Comparison of ENCODE assay signal across 1 cellular context in the genomic region with DNA sequence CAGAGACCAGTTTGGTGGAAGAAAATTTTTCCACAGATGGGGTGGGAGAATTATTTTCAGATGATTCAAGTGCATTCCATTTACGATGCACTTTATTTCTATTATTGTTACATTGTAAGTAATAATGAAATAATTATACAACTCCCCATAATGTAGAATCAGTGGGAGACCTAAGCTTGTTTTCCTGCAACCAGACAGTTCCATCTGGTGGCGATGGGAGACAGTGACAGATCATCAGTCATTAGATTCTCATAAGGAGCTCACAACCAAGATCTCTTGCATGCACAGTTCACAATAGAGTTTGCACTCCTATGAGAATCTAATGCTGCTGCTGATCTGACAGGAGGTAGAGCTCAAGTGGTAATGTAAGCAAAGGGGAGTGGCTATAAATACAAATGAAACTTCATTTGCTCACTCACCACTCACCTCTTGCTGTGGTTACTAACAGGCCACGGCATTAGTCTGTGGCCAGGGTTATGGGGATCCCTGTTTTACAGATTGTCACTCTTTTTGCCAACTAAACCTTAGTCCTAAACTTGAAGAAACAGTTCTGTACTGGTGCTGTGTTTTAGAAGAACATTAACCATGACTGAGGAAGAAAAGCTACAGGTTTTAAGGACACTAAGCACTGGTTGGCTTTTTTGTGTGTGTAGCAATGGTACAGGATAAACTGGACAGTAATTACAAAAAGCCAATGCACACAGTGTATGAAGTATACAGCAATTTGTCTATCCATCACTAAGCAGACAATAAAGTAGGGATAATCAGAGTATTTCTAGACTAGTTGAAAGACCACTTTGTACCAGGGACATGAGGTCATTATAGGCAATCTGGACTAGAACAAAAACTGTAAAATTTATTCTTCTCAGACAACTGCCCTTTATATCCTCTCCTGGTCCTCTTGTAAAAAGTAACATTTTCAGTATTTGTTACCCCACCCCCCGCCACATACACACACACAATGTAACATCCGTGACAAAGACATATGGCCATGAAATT.
A peak's percentile ranks its signal among the peaks of the same experiment; 100 is the strongest.
TF ChIP-seq lines count a peak whose summit lies in the region.

No MANE protein-coding gene starts in this region.

TF ChIP-seq in GM12878, 131 proteins besides CTCF, POLR2A, EP300 and RAD21 (continued from another document):
- TF ChIP-seq PRDM15 (CRISPR knock-in tag; IDR thresholded peaks at IDR 0.05), result no peak
- TF ChIP-seq IKZF1 (conservative IDR thresholded peaks at IDR 0.05), result 0 out of 2 replicates have a peak, but pooled peaks have one; percentile 18
- no peak for TF ChIP-seq CHD4 (IDR thresholded peaks at IDR 0.05)
- no peak for TF ChIP-seq E2F4 (IDR thresholded peaks at IDR 0.05; ENCODE audit: low read depth, low read length)
- TF ChIP-seq TBL1XR1 (IDR thresholded peaks at IDR 0.05; ENCODE audit: low read depth, low read length), result no peak
- TF ChIP-seq, protein P1, sequence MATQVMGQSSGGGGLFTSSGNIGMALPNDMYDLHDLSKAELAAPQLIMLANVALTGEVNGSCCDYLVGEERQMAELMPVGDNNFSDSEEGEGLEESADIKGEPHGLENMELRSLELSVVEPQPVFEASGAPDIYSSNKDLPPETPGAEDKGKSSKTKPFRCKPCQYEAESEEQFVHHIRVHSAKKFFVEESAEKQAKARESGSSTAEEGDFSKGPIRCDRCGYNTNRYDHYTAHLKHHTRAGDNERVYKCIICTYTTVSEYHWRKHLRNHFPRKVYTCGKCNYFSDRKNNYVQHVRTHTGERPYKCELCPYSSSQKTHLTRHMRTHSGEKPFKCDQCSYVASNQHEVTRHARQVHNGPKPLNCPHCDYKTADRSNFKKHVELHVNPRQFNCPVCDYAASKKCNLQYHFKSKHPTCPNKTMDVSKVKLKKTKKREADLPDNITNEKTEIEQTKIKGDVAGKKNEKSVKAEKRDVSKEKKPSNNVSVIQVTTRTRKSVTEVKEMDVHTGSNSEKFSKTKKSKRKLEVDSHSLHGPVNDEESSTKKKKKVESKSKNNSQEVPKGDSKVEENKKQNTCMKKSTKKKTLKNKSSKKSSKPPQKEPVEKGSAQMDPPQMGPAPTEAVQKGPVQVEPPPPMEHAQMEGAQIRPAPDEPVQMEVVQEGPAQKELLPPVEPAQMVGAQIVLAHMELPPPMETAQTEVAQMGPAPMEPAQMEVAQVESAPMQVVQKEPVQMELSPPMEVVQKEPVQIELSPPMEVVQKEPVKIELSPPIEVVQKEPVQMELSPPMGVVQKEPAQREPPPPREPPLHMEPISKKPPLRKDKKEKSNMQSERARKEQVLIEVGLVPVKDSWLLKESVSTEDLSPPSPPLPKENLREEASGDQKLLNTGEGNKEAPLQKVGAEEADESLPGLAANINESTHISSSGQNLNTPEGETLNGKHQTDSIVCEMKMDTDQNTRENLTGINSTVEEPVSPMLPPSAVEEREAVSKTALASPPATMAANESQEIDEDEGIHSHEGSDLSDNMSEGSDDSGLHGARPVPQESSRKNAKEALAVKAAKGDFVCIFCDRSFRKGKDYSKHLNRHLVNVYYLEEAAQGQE (IDR thresholded peaks at IDR 0.05; ENCODE audit: low read depth, low read length), result no peak
- TF ChIP-seq MTA3 (IDR thresholded peaks at IDR 0.05; ENCODE audit: borderline replicate concordance, low read length), result no peak
- TF ChIP-seq TARDBP (IDR thresholded peaks at IDR 0.05; ENCODE audit: borderline replicate concordance), result no peak
- TF ChIP-seq, protein P2, sequence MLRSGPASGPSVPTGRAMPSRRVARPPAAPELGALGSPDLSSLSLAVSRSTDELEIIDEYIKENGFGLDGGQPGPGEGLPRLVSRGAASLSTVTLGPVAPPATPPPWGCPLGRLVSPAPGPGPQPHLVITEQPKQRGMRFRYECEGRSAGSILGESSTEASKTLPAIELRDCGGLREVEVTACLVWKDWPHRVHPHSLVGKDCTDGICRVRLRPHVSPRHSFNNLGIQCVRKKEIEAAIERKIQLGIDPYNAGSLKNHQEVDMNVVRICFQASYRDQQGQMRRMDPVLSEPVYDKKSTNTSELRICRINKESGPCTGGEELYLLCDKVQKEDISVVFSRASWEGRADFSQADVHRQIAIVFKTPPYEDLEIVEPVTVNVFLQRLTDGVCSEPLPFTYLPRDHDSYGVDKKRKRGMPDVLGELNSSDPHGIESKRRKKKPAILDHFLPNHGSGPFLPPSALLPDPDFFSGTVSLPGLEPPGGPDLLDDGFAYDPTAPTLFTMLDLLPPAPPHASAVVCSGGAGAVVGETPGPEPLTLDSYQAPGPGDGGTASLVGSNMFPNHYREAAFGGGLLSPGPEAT (IDR thresholded peaks at IDR 0.05; ENCODE audit: low read depth), result no peak
- peak; percentile 94 for TF ChIP-seq RUNX3 (IDR thresholded peaks at IDR 0.05; ENCODE audit: low read length)
- no peak for TF ChIP-seq JUNB (IDR thresholded peaks at IDR 0.05)
- TF ChIP-seq SKIL (IDR thresholded peaks at IDR 0.05; ENCODE audit: low read depth, poor library complexity, severe bottlenecking), result no peak
- no peak for TF ChIP-seq ZNF384 (IDR thresholded peaks at IDR 0.05; ENCODE audit: borderline replicate concordance, low read depth, low read length)
- TF ChIP-seq MTA2 (IDR thresholded peaks at IDR 0.05; ENCODE audit: low read depth), result 0 out of 2 replicates have a peak, but pooled peaks have one; percentile 16
- TF ChIP-seq POLR2AphosphoS2 (IDR thresholded peaks at IDR 0.05; ENCODE audit: low read depth, low read length), result no peak
- no peak for TF ChIP-seq DPF2 (IDR thresholded peaks at IDR 0.05)
- no peak for TF ChIP-seq ZNF274 (IDR thresholded peaks at IDR 0.05; ENCODE audit: insufficient read depth, insufficient read length)
- no peak for TF ChIP-seq CREM (IDR thresholded peaks at IDR 0.05; ENCODE audit: low read depth)
- 0 out of 2 replicates have a peak, but pooled peaks have one; percentile 15 for TF ChIP-seq FOXM1 (IDR thresholded peaks at IDR 0.05; ENCODE audit: low read depth, low read length)
- no peak for TF ChIP-seq NR2F1 (conservative IDR thresholded peaks at IDR 0.05)
- TF ChIP-seq USF1 (IDR thresholded peaks at IDR 0.05; ENCODE audit: borderline replicate concordance, extremely low read length, insufficient read depth, low read depth, low read length), result no peak
- no peak for TF ChIP-seq ZNF622 (IDR thresholded peaks at IDR 0.05)
- TF ChIP-seq, protein P3, sequence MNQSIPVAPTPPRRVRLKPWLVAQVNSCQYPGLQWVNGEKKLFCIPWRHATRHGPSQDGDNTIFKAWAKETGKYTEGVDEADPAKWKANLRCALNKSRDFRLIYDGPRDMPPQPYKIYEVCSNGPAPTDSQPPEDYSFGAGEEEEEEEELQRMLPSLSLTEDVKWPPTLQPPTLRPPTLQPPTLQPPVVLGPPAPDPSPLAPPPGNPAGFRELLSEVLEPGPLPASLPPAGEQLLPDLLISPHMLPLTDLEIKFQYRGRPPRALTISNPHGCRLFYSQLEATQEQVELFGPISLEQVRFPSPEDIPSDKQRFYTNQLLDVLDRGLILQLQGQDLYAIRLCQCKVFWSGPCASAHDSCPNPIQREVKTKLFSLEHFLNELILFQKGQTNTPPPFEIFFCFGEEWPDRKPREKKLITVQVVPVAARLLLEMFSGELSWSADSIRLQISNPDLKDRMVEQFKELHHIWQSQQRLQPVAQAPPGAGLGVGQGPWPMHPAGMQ (IDR thresholded peaks at IDR 0.05; ENCODE audit: borderline replicate concordance), result no peak
- TF ChIP-seq MEF2A (IDR thresholded peaks at IDR 0.05; ENCODE audit: insufficient read depth, low read depth, low read length), result peak; percentile 70
- TF ChIP-seq SPI1 (IDR thresholded peaks at IDR 0.05; ENCODE audit: borderline replicate concordance, insufficient read depth, low read depth, low read length), result peak; percentile 38; the same call in 1 of the 2 replicates
- no peak for TF ChIP-seq RBBP5 (conservative IDR thresholded peaks at IDR 0.05)
- peak; percentile 39 for TF ChIP-seq MEF2B (IDR thresholded peaks at IDR 0.05; ENCODE audit: partially characterized antibody, poor library complexity, severe bottlenecking)
- TF ChIP-seq POLR2AphosphoS5 (IDR thresholded peaks at IDR 0.05; ENCODE audit: low read length), result no peak
- TF ChIP-seq STAT3 (IDR thresholded peaks at IDR 0.05; ENCODE audit: low read depth, low read length), result no peak
- TF ChIP-seq ESRRA (IDR thresholded peaks at IDR 0.05; ENCODE audit: low read length), result no peak
- TF ChIP-seq TCF3 (IDR thresholded peaks at IDR 0.05; ENCODE audit: borderline replicate concordance, insufficient read depth, low read depth, low read length), result no peak
- peak in 1 of 2 experiments; percentile 39; a peak in 1 of 4 replicates for TF ChIP-seq IKZF2 (IDR thresholded peaks at IDR 0.05)
- no peak for TF ChIP-seq STAT1 (conservative IDR thresholded peaks at IDR 0.05)
- no peak for TF ChIP-seq ZSCAN29 (IDR thresholded peaks at IDR 0.05)
- TF ChIP-seq, protein P4, sequence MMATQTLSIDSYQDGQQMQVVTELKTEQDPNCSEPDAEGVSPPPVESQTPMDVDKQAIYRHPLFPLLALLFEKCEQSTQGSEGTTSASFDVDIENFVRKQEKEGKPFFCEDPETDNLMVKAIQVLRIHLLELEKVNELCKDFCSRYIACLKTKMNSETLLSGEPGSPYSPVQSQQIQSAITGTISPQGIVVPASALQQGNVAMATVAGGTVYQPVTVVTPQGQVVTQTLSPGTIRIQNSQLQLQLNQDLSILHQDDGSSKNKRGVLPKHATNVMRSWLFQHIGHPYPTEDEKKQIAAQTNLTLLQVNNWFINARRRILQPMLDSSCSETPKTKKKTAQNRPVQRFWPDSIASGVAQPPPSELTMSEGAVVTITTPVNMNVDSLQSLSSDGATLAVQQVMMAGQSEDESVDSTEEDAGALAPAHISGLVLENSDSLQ (IDR thresholded peaks at IDR 0.05), result peak; percentile 8; the same call in 1 of the 2 replicates
- TF ChIP-seq CEBPB (IDR thresholded peaks at IDR 0.05; ENCODE audit: borderline replicate concordance in 1 of 2, low read depth in 2 of 2, low read length in 2 of 2), result no peak
- no peak for TF ChIP-seq ZBTB33 (IDR thresholded peaks at IDR 0.05)
- TF ChIP-seq FOXK2 (IDR thresholded peaks at IDR 0.05), result no peak
- TF ChIP-seq SIN3A (IDR thresholded peaks at IDR 0.05; ENCODE audit: low read depth, low read length), result no peak
- TF ChIP-seq RELA (IDR thresholded peaks at IDR 0.05; ENCODE audit: borderline replicate concordance, partially characterized antibody), result no peak
- no peak for TF ChIP-seq KAT2A (conservative IDR thresholded peaks at IDR 0.05; ENCODE audit: control insufficient read depth, low read depth, low read length)
